ENCODE assay signal across 8 cellular contexts in genomic region chr17:8060274-8060673, GRCh38. TPM values are rescaled to one million over a fixed set of nuclear protein-coding genes. Genes with fewer than 3 reads are reported as not detected.
A peak's percentile ranks its signal among the peaks of the same experiment; 100 is the strongest.
DNase-seq lines count a peak whose midpoint lies in the region; ATAC-seq and TF ChIP-seq lines count a peak whose summit lies in the region.

No MANE protein-coding gene starts in this region.

- peak; percentile 68 for TF ChIP-seq CTCF in GM12872 (IDR thresholded peaks at IDR 0.05; ENCODE audit: insufficient read depth, low read depth, low read length)

- peak; percentile 79 for DNase-seq in ACHN
- peak; percentile 70 for DNase-seq in NCI-H2171 treated with DMSO at 0.1 percent for 48 hours (lab: John Stamatoyannopoulos, UW)
- peak; percentile 92 for DNase-seq in activated CD4-positive, alpha-beta T cell treated with anti-CD3 and anti-CD28 coated beads, Interleukin-2, amount 10 ng/mL, durations not matched to agents 24 days and 14 days
- peak; percentile 24 for DNase-seq in effector CD8-positive, alpha-beta T cell (lab: John Stamatoyannopoulos, UW)
- DNase-seq in lung microvascular endothelial cell (ENCODE audit: low read depth in 2 of 2), result peak; percentile 71 to 82
- peak; percentile 60 for DNase-seq in stimulated activated naive CD8-positive, alpha-beta T cell treated with anti-CD3 and anti-CD28 coated beads, Interleukin-15, Interleukin-2, amounts not matched to agents 100 U/mL and 50 U/mL, for 24 hours

- no peaks in the 10 kb centered on the region for H3K9me3 Mint-ChIP-seq in activated CD4-positive, alpha-beta T cell treated with anti-CD3 and anti-CD28 coated beads, Interleukin-2, amount 10 ng/mL, durations not matched to agents 24 days and 14 days

- peaks cover 16% of the 10 kb centered on the region for H3K4me1 Mint-ChIP-seq in activated CD4-positive, alpha-beta T cell treated with anti-CD3 and anti-CD28 coated beads, Interleukin-2, amount 10 ng/mL, durations not matched to agents 24 days and 14 days

- ATAC-seq in stimulated activated naive CD8-positive, alpha-beta T cell treated with anti-CD3 and anti-CD28 coated beads, Interleukin-15, Interleukin-2, amounts not matched to agents 100 U/mL and 50 U/mL, for 24 hours, result no peak
- ATAC-seq in HG03439 (IDR thresholded peaks at IDR 0.05; ENCODE audit: unreplicated experiment), result no peak

- H3K27ac Mint-ChIP-seq in activated CD4-positive, alpha-beta T cell treated with anti-CD3 and anti-CD28 coated beads, Interleukin-2, amount 10 ng/mL, durations not matched to agents 24 days and 14 days, result no peak overlapping the region

- peaks cover 71% of the 10 kb centered on the region for H3K27me3 Mint-ChIP-seq in activated CD4-positive, alpha-beta T cell treated with anti-CD3 and anti-CD28 coated beads, Interleukin-2, amount 10 ng/mL, durations not matched to agents 24 days and 14 days

- H3K36me3 Mint-ChIP-seq in activated CD4-positive, alpha-beta T cell treated with anti-CD3 and anti-CD28 coated beads, Interleukin-2, amount 10 ng/mL, durations not matched to agents 24 days and 14 days (ENCODE audit: low read depth), result no peaks in the 10 kb centered on the region

- intact Hi-C loops in activated CD4-positive, alpha-beta T cell treated with anti-CD3 and anti-CD28 coated beads, Interleukin-2, amount 10 ng/mL, durations not matched to agents 24 days and 14 days (cut with micrococcal nuclease), result loop anchor here (1.0 to 2.0 kb wide), 3 partner anchors 19 to 59 kb away; partner anchors contain the start of gene ALOXE3

- no peak overlapping the region for H3K4me3 Mint-ChIP-seq in activated CD4-positive, alpha-beta T cell treated with anti-CD3 and anti-CD28 coated beads, Interleukin-2, amount 10 ng/mL, durations not matched to agents 24 days and 14 days

- in situ Hi-C loops in ACHN (cut with HindIII; ENCODE audit: low pct_ligation_motif_present, low pct_unique_long_range_greater_than_20kb, low sequenced_read_pairs), result no loop called here

RNA-seq across cellular contexts. Expression of gene ALOX15B, which starts 21.4 kb away (rescaled TPM):
- not detected in 2 replicates for total RNA-seq in activated CD4-positive, alpha-beta T cell treated with anti-CD3 and anti-CD28 coated beads, Interleukin-2, amount 10 ng/mL, durations not matched to agents 24 days and 14 days
- not detected in 2 replicates for total RNA-seq in lung microvascular endothelial cell

RNA-seq across cellular contexts. Expression of gene ALOX12B, which starts 27.2 kb away (rescaled TPM):
- total RNA-seq in activated CD4-positive, alpha-beta T cell treated with anti-CD3 and anti-CD28 coated beads, Interleukin-2, amount 10 ng/mL, durations not matched to agents 24 days and 14 days, result 0.77 and 0.88 TPM in 2 replicates
- total RNA-seq in lung microvascular endothelial cell, result not detected in 2 replicates

RNA-seq across cellular contexts. Expression of gene GUCY2D, which starts 57.9 kb away (rescaled TPM):
- total RNA-seq in activated CD4-positive, alpha-beta T cell treated with anti-CD3 and anti-CD28 coated beads, Interleukin-2, amount 10 ng/mL, durations not matched to agents 24 days and 14 days, result not detected in 2 replicates
- not detected in 2 replicates for total RNA-seq in lung microvascular endothelial cell

RNA-seq across cellular contexts. Expression of gene ALOXE3, which starts 58.0 kb away (rescaled TPM):
- not detected in 2 replicates for total RNA-seq in activated CD4-positive, alpha-beta T cell treated with anti-CD3 and anti-CD28 coated beads, Interleukin-2, amount 10 ng/mL, durations not matched to agents 24 days and 14 days
- total RNA-seq in lung microvascular endothelial cell, result under 0.01 TPM in 1 of 2 replicates, not detected in the other

Comparison
In these comparisons a context has a peak if more than half of its experiments do, and no peak if none do; other contexts are left out.
1. DNase-seq: peak in every context shown above with its lines; median percentile 92 in activated CD4-positive, alpha-beta T cell treated with anti-CD3 and anti-CD28 coated beads, Interleukin-2, amount 10 ng/mL, durations not matched to agents 24 days and 14 days; 79 in ACHN; 76 in lung microvascular endothelial cell; 70 in NCI-H2171 treated with DMSO at 0.1 percent for 48 hours; 60 in stimulated activated naive CD8-positive, alpha-beta T cell treated with anti-CD3 and anti-CD28 coated beads, Interleukin-15, Interleukin-2, amounts not matched to agents 100 U/mL and 50 U/mL, for 24 hours; 24 in effector CD8-positive, alpha-beta T cell.